In genomic region chr3:179056326-179056725, GRCh38 we compare ENCODE assay signal across 1 cellular context.
TF ChIP-seq lines count a peak whose summit lies in the region.

No MANE protein-coding gene starts in this region.

TF ChIP-seq in HepG2, 621 proteins besides CTCF, POLR2A, EP300 and RAD21 (continued from another document):
- no peak for TF ChIP-seq PRDM10 (CRISPR knock-in tag; IDR thresholded peaks at IDR 0.05; ENCODE audit: low read depth)
- no peak for TF ChIP-seq ERF (CRISPR knock-in tag; IDR thresholded peaks at IDR 0.05)
